ENCODE assay signal across 8 cellular contexts in the genomic region with DNA sequence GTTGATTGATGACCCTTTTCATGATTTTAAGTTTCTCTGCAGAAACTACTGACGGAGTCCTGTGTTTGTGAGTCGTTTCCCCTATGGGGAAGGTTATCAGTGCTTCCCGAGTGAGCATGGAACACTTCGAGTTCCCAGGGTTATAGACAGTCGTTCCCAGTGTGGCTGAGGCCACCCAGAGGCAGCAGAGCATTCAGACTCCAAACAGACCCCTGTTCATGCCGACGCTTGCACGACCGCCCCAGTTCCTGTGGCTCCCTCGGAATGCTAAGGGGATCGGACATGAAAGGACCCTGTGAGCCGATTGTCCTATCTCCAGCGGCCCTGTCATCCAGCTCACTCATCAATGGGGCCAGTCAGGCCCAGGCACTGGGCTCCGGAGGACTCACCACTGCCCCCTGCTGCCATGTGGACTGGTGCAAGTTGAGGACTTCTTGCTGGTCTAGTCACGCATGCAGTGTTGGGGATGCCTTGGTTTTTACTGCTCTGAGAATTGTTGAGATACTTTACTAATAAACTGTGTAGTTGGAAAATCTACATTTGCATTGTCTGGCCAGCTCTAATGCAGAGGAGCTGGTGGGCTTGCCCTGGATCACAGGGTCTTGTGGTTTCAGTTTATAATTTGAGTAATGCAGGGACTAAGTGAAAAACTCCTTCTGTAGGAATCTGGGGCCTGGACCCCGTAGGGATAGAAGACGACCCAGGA. TPM values are rescaled to one million over a fixed set of nuclear protein-coding genes. Genes with fewer than 3 reads are reported as not detected.
A peak's percentile ranks its signal among the peaks of the same experiment; 100 is the strongest.
DNase-seq lines count a peak whose midpoint lies in the region; ATAC-seq and TF ChIP-seq lines count a peak whose summit lies in the region.

No MANE protein-coding gene starts in this region.

- H3K27me3 ChIP-seq in Caco-2 (replicated peaks; ENCODE audit: control insufficient read depth, insufficient read depth, low read length) = no peaks in the 10 kb centered on the region
- H3K27me3 ChIP-seq in adipocyte (replicated peaks; ENCODE audit: control insufficient read depth, insufficient read depth, low read length) = no peaks in the 10 kb centered on the region
- H3K27me3 ChIP-seq in aorta (ENCODE audit: control insufficient read depth in 1 of 2, insufficient read depth in 2 of 2, low read length in 1 of 2) = no peaks in the 10 kb centered on the region

- ATAC-seq in left cardiac atrium = peak in 1 of 2 donors; percentile 34
- ATAC-seq in aorta (ENCODE audit: low FRiP score) = no peak
- no peak for ATAC-seq in GM18517 (IDR thresholded peaks at IDR 0.05; ENCODE audit: unreplicated experiment)

- H3K27ac Mint-ChIP-seq in Caco-2 (ENCODE audit: unreplicated experiment) = peak overlapping the region; percentile 55

- H3K36me3 ChIP-seq in Caco-2 (ENCODE audit: control insufficient read depth, insufficient read depth, low read length) (peaks cover 9% of the 10 kb centered on the region), adipocyte (ENCODE audit: control insufficient read depth, insufficient read depth, low read length, severe bottlenecking) (peaks cover 55% of the 10 kb centered on the region), aorta (ENCODE audit: control insufficient read depth in 1 of 2, insufficient read depth in 2 of 2, low read length in 1 of 2) (peaks cover 0 to 8% of the 10 kb centered on the region in 2 donors)

- CTCF ChIA-PET in Caco-2 (lab: Charles Lee) = interaction anchor here (0.6 to 1.4 kb wide), 9 partner anchors 21 to 705 kb away, joined by 3 to 9 read pairs (median 4); a partner anchor contains a TSS

- H3K4me1 ChIP-seq in Caco-2 = peaks cover 18% of the 10 kb centered on the region
- H3K4me1 ChIP-seq in adipocyte (ENCODE audit: control insufficient read depth, insufficient read depth, low read length) = peaks cover 26% of the 10 kb centered on the region
- no peaks in the 10 kb centered on the region for H3K4me1 ChIP-seq in aorta (ENCODE audit: control insufficient read depth in 1 of 2, insufficient read depth in 2 of 2, low read length in 2 of 2)

- no TSS peak for BruUV-seq in Caco-2 (replicated peaks; lab: Mats Ljungman, UMichigan)

- peak overlapping the region; percentile 24 for H3K4me3 Mint-ChIP-seq in Caco-2 (ENCODE audit: unreplicated experiment)

- H3K36me3 Mint-ChIP-seq in Caco-2 (ENCODE audit: insufficient read depth, unreplicated experiment) = peaks cover 81% of the 10 kb centered on the region

- TF ChIP-seq CTCF in Caco-2 (IDR thresholded peaks at IDR 0.05; ENCODE audit: insufficient read depth in 1 of 2, low read depth in 1 of 2, low read length in 1 of 2, severe bottlenecking in 1 of 2, unreplicated experiment in 1 of 2) = peak; percentile 85 to 91

- H3K9me3 ChIP-seq in Caco-2 (no peaks in the 10 kb centered on the region), adipocyte (ENCODE audit: control insufficient read depth, low read length) (no peaks in the 10 kb centered on the region), aorta (ENCODE audit: control insufficient read depth, low read length) (no peaks in the 10 kb centered on the region)

- peak; percentile 80 to 88 for DNase-seq in Caco-2
- peak; percentile 69 for DNase-seq in HK-2 (ENCODE audit: unreplicated experiment)
- peak; percentile 71 for DNase-seq in T follicular helper cell (ENCODE audit: low read depth)
- peak; percentile 82 for DNase-seq in adipocyte (ENCODE audit: low read depth)
- DNase-seq in left cardiac atrium = peak; percentile 89
- DNase-seq in putamen (ENCODE audit: low spot score) = peak; percentile 94
- DNase-seq in aorta = peak; percentile 89 to 94

- H3K4me3 ChIP-seq in Caco-2 (ENCODE audit: low read depth, low read length) (no peak overlapping the region), adipocyte (ENCODE audit: low read length) (no peak overlapping the region), aorta (ENCODE audit: low read length in 2 of 2) (no peak overlapping the region)

- 36 to 41% methylated on average over 17 of the region's 17 CpGs for WGBS in aorta, 2 donors

- no peak overlapping the region for H3K9ac ChIP-seq in adipocyte (ENCODE audit: low read length)

- H3K4me1 Mint-ChIP-seq in Caco-2 (ENCODE audit: low read depth, unreplicated experiment) = peaks cover 16% of the 10 kb centered on the region

- intact Hi-C loops in Caco-2 (cut with micrococcal nuclease; ENCODE audit: unreplicated experiment) = no loop called here
- intact Hi-C loops in left cardiac atrium (cut with DNase I) = loop anchor here (5.0 kb wide), 1 partner anchor 225 kb away; no protein-coding TSS in a partner anchor
- intact Hi-C loops in aorta (cut with DNase I) = loop anchor here (5.0 kb wide), 1 partner anchor 225 kb away; no protein-coding TSS in a partner anchor

- H3K9me3 Mint-ChIP-seq in Caco-2 (ENCODE audit: unreplicated experiment) = no peaks in the 10 kb centered on the region

- H3K27ac ChIP-seq in aorta (ENCODE audit: low read depth in 1 of 2, low read length in 2 of 2) = no peak overlapping the region

- no peaks in the 10 kb centered on the region for H3K27me3 Mint-ChIP-seq in Caco-2 (ENCODE audit: insufficient read depth, unreplicated experiment)

- POLR2A ChIA-PET in Caco-2 (lab: Charles Lee) = no interaction called here

RNA-seq across cellular contexts. Expression of a gene that starts 3.1 kb away (rescaled TPM):
- total RNA-seq in Caco-2 (2022) (2,846 and 2,897 TPM in 2 replicates), left cardiac atrium (1,000 to 10,000 TPM; 1,319 to 1,367 TPM), aorta (1,000 to 10,000 TPM; 1,505 to 1,678 TPM)
- polyA plus RNA-seq in aorta = 1,000 to 10,000 TPM; 4,359 to 6,820 TPM

RNA-seq across cellular contexts. Expression of a gene that starts 18.2 kb away (rescaled TPM):
- total RNA-seq in Caco-2 (2022) = 40.4 and 50.0 TPM in 2 replicates
- not detected for total RNA-seq in left cardiac atrium
- total RNA-seq in aorta = under 1 TPM; 0.13 to 0.66 TPM
- under 1 TPM; 0.13 to 0.69 TPM for polyA plus RNA-seq in aorta

RNA-seq across cellular contexts. Expression of a gene that starts 49.2 kb away (rescaled TPM):
- 159 and 178 TPM in 2 replicates for total RNA-seq in Caco-2 (2022)
- total RNA-seq in left cardiac atrium = 10 to 100 TPM; 78.5 to 99.5 TPM
- 100 to 1,000 TPM in 1 of 2 donors, 10 to 100 TPM in 1; 90.6 to 110 TPM for total RNA-seq in aorta
- polyA plus RNA-seq in aorta = 100 to 1,000 TPM in 1 of 2 donors, 10 to 100 TPM in 1; 28.4 to 171 TPM

RNA-seq across cellular contexts. Expression of a gene that starts 56.1 kb away (rescaled TPM):
- total RNA-seq in Caco-2 (2022) (7.8 and 8.1 TPM in 2 replicates), left cardiac atrium (not detected), aorta (not detected)
- polyA plus RNA-seq in aorta = 1 to 10 TPM in 1 of 2 donors, not detected in 1; 8.5 TPM

Comparison
In these comparisons a context has a peak if more than half of its experiments do, and no peak if none do; other contexts are left out.
1. RNA of a gene that starts 18.2 kb away (total RNA-seq): 40.4 to 50.0 TPM in Caco-2; 0.13 to 0.66 TPM in aorta and not detected in left cardiac atrium; every median in the first group is over 10 times any median in the second.
2. Peak in every context shown above with its lines, with median percentiles within 50 percentile points of each other: DNase-seq.